ENCODE assay signal across 1 cellular context in the genomic region with DNA sequence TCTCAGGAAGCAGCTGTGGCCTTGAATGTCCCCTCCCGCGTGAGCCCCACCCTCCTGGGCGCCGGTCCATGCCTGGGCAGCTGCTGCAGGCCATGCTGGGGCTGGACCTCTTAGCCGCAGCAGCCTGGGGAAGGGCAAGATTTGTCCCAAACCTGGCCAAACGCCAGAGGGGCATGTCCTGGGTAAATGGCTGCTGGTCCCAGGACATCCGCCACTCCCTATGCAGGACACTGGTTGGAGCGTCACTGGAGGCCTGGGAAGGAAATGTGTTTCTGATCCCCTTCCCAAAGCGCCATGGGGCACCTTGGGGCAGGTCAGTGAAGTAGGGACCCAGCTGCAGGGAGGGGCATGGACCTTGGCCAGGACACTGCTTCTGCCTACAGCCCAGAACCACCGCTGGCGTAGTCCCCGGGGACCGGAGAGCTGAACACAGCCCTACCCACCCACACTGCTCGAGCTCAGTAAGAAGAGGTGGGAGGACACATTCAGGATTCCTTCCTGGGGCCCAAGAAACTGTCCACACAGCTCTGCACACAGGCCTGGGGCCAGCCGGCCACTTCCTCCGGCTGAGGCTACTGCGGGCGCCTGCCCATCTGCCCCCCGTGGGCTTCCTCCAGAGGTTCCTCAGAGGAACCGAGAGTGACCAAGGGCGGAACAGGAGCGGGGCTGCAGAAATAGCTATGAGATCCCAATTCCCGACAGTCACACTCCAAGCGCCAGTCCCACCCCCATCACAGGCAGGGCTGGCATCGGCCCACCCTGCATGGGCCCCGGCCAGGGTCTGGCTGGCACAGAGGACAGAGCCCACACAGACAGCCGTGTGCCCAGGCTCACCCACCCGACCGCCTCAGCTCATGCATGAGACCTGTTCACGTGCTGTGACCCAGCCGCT.
TF ChIP-seq lines count a peak whose summit lies in the region.

No MANE protein-coding gene starts in this region.

TF ChIP-seq in HEK293, 187 proteins besides CTCF, POLR2A, EP300 and RAD21 (continued from another document):
- TF ChIP-seq KLF1 (tag by site-specific recombination; IDR thresholded peaks at IDR 0.05) (peak; percentile 13; the same call in 1 of the 2 replicates), MZF1 (tag by site-specific recombination; IDR thresholded peaks at IDR 0.05; ENCODE audit: borderline replicate concordance) (no peak)
